ENCODE assay signal across 1 cellular context in the genomic region with DNA sequence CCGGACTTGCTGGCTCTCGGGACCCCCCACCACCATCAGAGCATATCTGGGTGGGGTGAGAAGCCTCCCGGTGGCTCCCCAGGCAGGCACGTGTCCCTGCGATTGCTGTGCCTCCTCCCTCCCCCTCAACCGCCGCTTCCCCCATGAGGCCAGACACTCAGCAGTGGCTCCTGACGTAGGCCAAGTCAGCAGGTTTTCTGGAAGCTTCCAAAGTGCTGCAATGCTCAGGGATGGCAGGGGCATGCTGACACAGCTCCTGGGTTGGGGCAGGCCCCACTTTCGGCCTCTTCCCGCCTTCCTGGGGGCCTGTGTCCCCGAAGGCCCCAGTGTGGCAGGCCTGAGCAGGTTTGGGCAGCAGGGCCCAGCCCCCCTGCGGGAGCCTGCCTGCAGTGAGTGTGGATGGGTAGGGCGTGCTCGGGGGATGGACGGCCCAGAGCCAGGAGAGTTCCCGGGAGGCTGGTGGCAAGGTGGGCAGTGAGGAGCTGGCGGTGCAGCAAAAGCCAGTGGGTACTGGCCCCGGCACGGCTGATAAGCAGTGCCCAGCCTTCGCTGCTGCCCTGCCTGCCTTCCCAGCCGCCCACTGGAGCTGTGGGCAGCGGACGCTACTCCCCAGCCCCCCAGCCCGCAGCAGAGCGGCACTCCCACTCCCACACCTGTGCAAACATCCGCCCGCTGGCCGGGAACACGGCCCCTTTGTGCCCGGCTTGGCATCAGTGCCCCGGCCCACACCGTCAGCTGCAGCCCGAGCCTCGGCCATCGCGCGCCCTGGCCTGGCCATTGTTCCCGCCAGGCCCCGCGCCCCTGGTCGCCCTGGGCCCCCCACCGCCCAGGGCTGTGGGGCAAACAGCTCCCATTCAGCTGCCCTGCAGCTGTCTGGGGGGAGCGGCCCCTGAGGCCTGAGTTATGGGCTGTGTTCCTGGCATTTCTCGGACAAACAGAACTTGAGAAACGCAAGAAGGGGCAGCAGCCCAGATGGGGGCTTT.
TF ChIP-seq lines count a peak whose summit lies in the region.

No MANE protein-coding gene starts in this region.

TF ChIP-seq in K562, 482 proteins besides CTCF, POLR2A, EP300 and RAD21 (continued from another document and continues in another):
- peak; percentile 75 for TF ChIP-seq MGA (IDR thresholded peaks at IDR 0.05)
- TF ChIP-seq, protein P1, sequence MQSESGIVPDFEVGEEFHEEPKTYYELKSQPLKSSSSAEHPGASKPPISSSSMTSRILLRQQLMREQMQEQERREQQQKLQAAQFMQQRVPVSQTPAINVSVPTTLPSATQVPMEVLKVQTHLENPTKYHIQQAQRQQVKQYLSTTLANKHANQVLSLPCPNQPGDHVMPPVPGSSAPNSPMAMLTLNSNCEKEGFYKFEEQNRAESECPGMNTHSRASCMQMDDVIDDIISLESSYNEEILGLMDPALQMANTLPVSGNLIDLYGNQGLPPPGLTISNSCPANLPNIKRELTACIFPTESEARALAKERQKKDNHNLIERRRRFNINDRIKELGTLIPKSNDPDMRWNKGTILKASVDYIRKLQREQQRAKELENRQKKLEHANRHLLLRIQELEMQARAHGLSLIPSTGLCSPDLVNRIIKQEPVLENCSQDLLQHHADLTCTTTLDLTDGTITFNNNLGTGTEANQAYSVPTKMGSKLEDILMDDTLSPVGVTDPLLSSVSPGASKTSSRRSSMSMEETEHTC (IDR thresholded peaks at IDR 0.05), result no peak
- no peak for TF ChIP-seq ZNF639 (CRISPR knock-in tag; conservative IDR thresholded peaks at IDR 0.05 in 1 of 2, IDR thresholded peaks at IDR 0.05 in 1 of 2)
- TF ChIP-seq STAT5B (CRISPR knock-in tag; IDR thresholded peaks at IDR 0.05), result no peak
- TF ChIP-seq JUN (IDR thresholded peaks at IDR 0.05; ENCODE audit: borderline replicate concordance, low read depth, low read length), result no peak
- TF ChIP-seq JUN (CRISPR knock-in tag; IDR thresholded peaks at IDR 0.05; ENCODE audit: borderline replicate concordance), result no peak
- 0 out of 2 replicates have a peak, but pooled peaks have one; percentile 27 for TF ChIP-seq ZFX (CRISPR knock-in tag; IDR thresholded peaks at IDR 0.05)
- TF ChIP-seq CLOCK (CRISPR knock-in tag; IDR thresholded peaks at IDR 0.05; ENCODE audit: borderline replicate concordance), result no peak
- TF ChIP-seq E2F4 (CRISPR knock-in tag; IDR thresholded peaks at IDR 0.05; ENCODE audit: low read depth), result no peak
- peak; percentile 48; the same call in 1 of the 2 replicates for TF ChIP-seq C11orf30 (IDR thresholded peaks at IDR 0.05; ENCODE audit: low read depth)
- TF ChIP-seq PHB (CRISPR knock-in tag; IDR thresholded peaks at IDR 0.05), result no peak
- no peak for TF ChIP-seq POLR2B (IDR thresholded peaks at IDR 0.05; ENCODE audit: low read depth, partially characterized antibody)
- TF ChIP-seq, protein P2, sequence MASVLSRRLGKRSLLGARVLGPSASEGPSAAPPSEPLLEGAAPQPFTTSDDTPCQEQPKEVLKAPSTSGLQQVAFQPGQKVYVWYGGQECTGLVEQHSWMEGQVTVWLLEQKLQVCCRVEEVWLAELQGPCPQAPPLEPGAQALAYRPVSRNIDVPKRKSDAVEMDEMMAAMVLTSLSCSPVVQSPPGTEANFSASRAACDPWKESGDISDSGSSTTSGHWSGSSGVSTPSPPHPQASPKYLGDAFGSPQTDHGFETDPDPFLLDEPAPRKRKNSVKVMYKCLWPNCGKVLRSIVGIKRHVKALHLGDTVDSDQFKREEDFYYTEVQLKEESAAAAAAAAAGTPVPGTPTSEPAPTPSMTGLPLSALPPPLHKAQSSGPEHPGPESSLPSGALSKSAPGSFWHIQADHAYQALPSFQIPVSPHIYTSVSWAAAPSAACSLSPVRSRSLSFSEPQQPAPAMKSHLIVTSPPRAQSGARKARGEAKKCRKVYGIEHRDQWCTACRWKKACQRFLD (CRISPR knock-in tag; IDR thresholded peaks at IDR 0.05), result no peak
- TF ChIP-seq MAX (CRISPR knock-in tag; IDR thresholded peaks at IDR 0.05), result peak; percentile 62; the same call in 1 of the 2 replicates
- TF ChIP-seq L3MBTL2 (IDR thresholded peaks at IDR 0.05), result peak; percentile 71; the same call in 1 of the 2 replicates
- TF ChIP-seq, protein P3, sequence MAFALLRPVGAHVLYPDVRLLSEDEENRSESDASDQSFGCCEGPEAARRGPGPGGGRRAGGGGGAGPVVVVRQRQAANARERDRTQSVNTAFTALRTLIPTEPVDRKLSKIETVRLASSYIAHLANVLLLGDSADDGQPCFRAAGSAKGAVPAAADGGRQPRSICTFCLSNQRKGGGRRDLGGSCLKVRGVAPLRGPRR (CRISPR knock-in tag; IDR thresholded peaks at IDR 0.05), result no peak
- no peak for TF ChIP-seq PHF21A (IDR thresholded peaks at IDR 0.05; ENCODE audit: borderline replicate concordance, low read depth)
- TF ChIP-seq EGR1 (conservative IDR thresholded peaks at IDR 0.05), result no peak
- TF ChIP-seq, protein P4, sequence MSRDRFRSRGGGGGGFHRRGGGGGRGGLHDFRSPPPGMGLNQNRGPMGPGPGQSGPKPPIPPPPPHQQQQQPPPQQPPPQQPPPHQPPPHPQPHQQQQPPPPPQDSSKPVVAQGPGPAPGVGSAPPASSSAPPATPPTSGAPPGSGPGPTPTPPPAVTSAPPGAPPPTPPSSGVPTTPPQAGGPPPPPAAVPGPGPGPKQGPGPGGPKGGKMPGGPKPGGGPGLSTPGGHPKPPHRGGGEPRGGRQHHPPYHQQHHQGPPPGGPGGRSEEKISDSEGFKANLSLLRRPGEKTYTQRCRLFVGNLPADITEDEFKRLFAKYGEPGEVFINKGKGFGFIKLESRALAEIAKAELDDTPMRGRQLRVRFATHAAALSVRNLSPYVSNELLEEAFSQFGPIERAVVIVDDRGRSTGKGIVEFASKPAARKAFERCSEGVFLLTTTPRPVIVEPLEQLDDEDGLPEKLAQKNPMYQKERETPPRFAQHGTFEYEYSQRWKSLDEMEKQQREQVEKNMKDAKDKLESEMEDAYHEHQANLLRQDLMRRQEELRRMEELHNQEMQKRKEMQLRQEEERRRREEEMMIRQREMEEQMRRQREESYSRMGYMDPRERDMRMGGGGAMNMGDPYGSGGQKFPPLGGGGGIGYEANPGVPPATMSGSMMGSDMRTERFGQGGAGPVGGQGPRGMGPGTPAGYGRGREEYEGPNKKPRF (IDR thresholded peaks at IDR 0.05; ENCODE audit: low read depth, low read length), result no peak
- no peak for TF ChIP-seq ZNF778 (CRISPR knock-in tag; IDR thresholded peaks at IDR 0.05)
- no peak for TF ChIP-seq RB1 (IDR thresholded peaks at IDR 0.05; ENCODE audit: low read depth)
- TF ChIP-seq MXD1 (CRISPR knock-in tag; IDR thresholded peaks at IDR 0.05; ENCODE audit: borderline replicate concordance, poor library complexity, severe bottlenecking), result no peak
- no peak for TF ChIP-seq ZNF668 (CRISPR knock-in tag; IDR thresholded peaks at IDR 0.05)
